29 cellular contexts compared by ENCODE assay signal in genomic region chr1:182127656-182128055, GRCh38.
"Had no signal": no experiment of that assay in that cellular context is flagged by ENCODE, and none has a peak within 500 bp of the region (broad histone marks: within the 10 kb centered on the region; RNA-seq: fewer than 3 reads in every experiment).

No MANE protein-coding gene starts in this region.

- H3K4me1 Mint-ChIP-seq: immature natural killer cell, naive B cell, natural killer cell, neural progenitor cell had no signal

- H3K4me3 Mint-ChIP-seq: immature natural killer cell; naive B cell; natural killer cell; nephron progenitor cell; neural progenitor cell; stimulated activated naive CD8-positive, alpha-beta T cell treated with anti-CD3 and anti-CD28 coated beads, Interleukin-15, Interleukin-2, amounts not matched to agents 100 ng/mL and 50 ng/mL, for 24 hours had no signal

- H3K36me3 ChIP-seq: left lung, lower lobe of right lung, neural progenitor cell, neutrophil, right atrium auricular region, right lobe of liver, suprapubic skin, thoracic aorta, tibial nerve, upper lobe of left lung, vagina had no signal

- DNase-seq: hippocampal formation; immature natural killer cell; kidney; left colon; left lung; lower lobe of right lung; mammary epithelial cell; mesenchymal stem cell; naive B cell; natural killer cell; nephron progenitor cell; occipital lobe; right lobe of liver; stimulated activated CD4-positive, alpha-beta T cell treated with anti-CD3 and anti-CD28 coated beads, Interleukin-1b, Interleukin-23, amount 100 ng/mL, for 48 hours; stimulated activated CD4-positive, alpha-beta T cell treated with anti-CD3 and anti-CD28 coated beads, Interleukin-2, amount 100 ng/mL, for 48 hours; stimulated activated CD4-positive, alpha-beta T cell treated with anti-CD3 and anti-CD28 coated beads, Interleukin-4, amount 100 ng/mL, for 4 hours; stimulated activated CD8-positive, alpha-beta memory T cell treated with anti-CD3 and anti-CD28 coated beads, Interleukin-4, amount 100 ng/mL, for 48 hours; stimulated activated naive CD4-positive, alpha-beta T cell; upper lobe of left lung had no signal

- ATAC-seq: left colon, left lung, lower lobe of right lung, natural killer cell had no signal

- H3K4me3 ChIP-seq: left lung, lower lobe of right lung, neural progenitor cell, right atrium auricular region, right lobe of liver, smooth muscle cell, suprapubic skin, thoracic aorta, tibial nerve, upper lobe of left lung, vagina had no signal

- H3K36me3 Mint-ChIP-seq: immature natural killer cell, naive B cell, natural killer cell, neural progenitor cell had no signal

- H3K27me3 ChIP-seq: left lung, neural progenitor cell, neutrophil, right atrium auricular region, right lobe of liver, suprapubic skin, tibial nerve, upper lobe of left lung, vagina had no signal

- H3K9me3 Mint-ChIP-seq: immature natural killer cell; naive B cell; natural killer cell; nephron progenitor cell; neural progenitor cell; stimulated activated naive CD8-positive, alpha-beta T cell treated with anti-CD3 and anti-CD28 coated beads, Interleukin-15, Interleukin-2, amounts not matched to agents 100 ng/mL and 50 ng/mL, for 24 hours had no signal

- FAIRE-seq: islet of Langerhans, kidney had no signal

- H3K27ac Mint-ChIP-seq: immature natural killer cell; naive B cell; natural killer cell; nephron progenitor cell; neural progenitor cell; stimulated activated naive CD8-positive, alpha-beta T cell treated with anti-CD3 and anti-CD28 coated beads, Interleukin-15, Interleukin-2, amounts not matched to agents 100 ng/mL and 50 ng/mL, for 24 hours had no signal

- H3K9me3 ChIP-seq: left lung, lower lobe of right lung, neutrophil, right atrium auricular region, right lobe of liver, suprapubic skin, thoracic aorta, tibial nerve, upper lobe of left lung, vagina had no signal
